In the genomic region with DNA sequence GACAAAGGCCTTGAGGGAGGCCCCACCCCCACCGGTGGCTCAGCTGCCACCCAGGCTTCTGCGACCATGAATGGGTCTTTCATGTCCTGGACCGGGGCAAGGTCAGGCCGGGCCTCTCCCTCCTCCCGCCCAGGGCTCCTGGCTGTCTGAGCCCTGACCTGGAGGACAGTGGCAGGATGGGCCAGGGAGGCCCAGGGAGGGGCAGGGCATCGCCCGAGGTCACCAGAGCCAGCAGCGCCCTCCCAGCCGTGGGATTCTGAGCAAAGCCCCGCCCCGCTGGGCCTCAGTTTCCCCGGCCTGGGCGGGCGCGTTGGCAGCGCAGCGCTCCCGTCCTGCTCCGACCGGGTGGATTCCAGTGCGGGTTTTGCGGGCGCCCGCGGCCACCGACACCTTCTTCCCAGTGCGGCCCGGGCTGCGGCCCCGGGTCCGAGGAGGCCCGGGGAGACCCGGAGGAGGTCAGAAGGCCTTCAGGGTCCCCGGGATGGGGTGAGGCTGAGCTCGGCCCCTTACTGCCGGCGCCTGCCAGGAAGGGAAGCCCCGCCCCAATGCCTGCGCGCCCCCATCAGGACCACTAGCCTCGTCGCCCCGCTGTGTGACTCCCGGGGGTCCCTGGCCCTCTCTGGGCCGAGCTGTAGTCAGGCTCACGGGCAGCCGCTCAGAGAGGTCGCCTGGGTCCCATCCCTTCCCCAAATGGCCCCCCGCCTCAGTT, we compare ENCODE assay signal across 8 cellular contexts. TPM values are rescaled to one million over a fixed set of nuclear protein-coding genes. Genes with fewer than 3 reads are reported as not detected.
A peak's percentile ranks its signal among the peaks of the same experiment; 100 is the strongest.
DNase-seq lines count a peak whose midpoint lies in the region; ATAC-seq, FAIRE-seq and TF ChIP-seq lines count a peak whose summit lies in the region.

No MANE protein-coding gene starts in this region.

- 0 to 2% (median 1%) methylated on average over 6 to 49 of the region's 49 CpGs for WGBS in adrenal gland, 4 donors
- WGBS in tibial nerve, 2 donors, result 0 to 5% methylated on average over 24 to 34 of the region's 49 CpGs

- H3K36me3 ChIP-seq in adrenal gland (replicated peaks in 1 of 2) (no peaks in the 10 kb centered on the region), kidney (ENCODE audit: control insufficient read depth in 1 of 2, insufficient read depth in 2 of 2, low read length in 2 of 2) (no peaks in the 10 kb centered on the region), tibial nerve (no peaks in the 10 kb centered on the region)

- TF ChIP-seq POLR2A in adrenal gland (IDR thresholded peaks at IDR 0.05) (peak in 1 of 2 donors; percentile 67), tibial nerve (IDR thresholded peaks at IDR 0.05) (no peak)

- peak; percentile 49 to 63 for DNase-seq in activated T-cell treated with anti-CD3 and anti-CD28 coated beads, Interleukin-2, amount 50 U/mL, for 48 hours
- DNase-seq in activated T-cell treated with anti-CD3 and anti-CD28 coated beads for 4 hours (no peak), adrenal gland (peak in 6 of 7 donors; percentile 50 to 78 (median 66)), kidney (peak; percentile 70), tibial nerve (ENCODE audit: low spot score in 2 of 2) (no peak), midbrain (lab: John Stamatoyannopoulos, UW) (no peak), kidney tubule cell (ENCODE audit: low spot score) (no peak)

- H3K4me1 ChIP-seq in adrenal gland (replicated peaks in 1 of 2) (peaks cover 13 to 21% of the 10 kb centered on the region in 2 donors), kidney (ENCODE audit: control insufficient read depth in 1 of 2, insufficient read depth in 1 of 2, low read depth in 1 of 2, low read length in 2 of 2) (no peaks in the 10 kb centered on the region), tibial nerve (peaks cover 0 to 35% (median 14%) of the 10 kb centered on the region in 4 donors)

- H3K4me3 ChIP-seq in adrenal gland, result peak overlapping the region in 2 of 4 donors; percentile 20 to 65
- peak overlapping the region in 1 of 2 donors; percentile 21 for H3K4me3 ChIP-seq in kidney (ENCODE audit: low read length in 2 of 2)
- H3K4me3 ChIP-seq in tibial nerve, result peak overlapping the region in 3 of 4 donors; percentile 16 to 44 (median 19)

- TF ChIP-seq CTCF in adrenal gland (IDR thresholded peaks at IDR 0.05) (no peak), kidney (IDR thresholded peaks at IDR 0.05; ENCODE audit: borderline replicate concordance, extremely low read depth, insufficient read depth) (no peak), tibial nerve (IDR thresholded peaks at IDR 0.05) (no peak)

- no peak for TF ChIP-seq EP300 in tibial nerve (IDR thresholded peaks at IDR 0.05)

- H3K27ac ChIP-seq in adrenal gland, result peak overlapping the region in 2 of 5 donors; percentile 40 to 53
- no peak overlapping the region for H3K27ac ChIP-seq in kidney (ENCODE audit: low read depth in 2 of 2, low read length in 2 of 2)
- no peak overlapping the region for H3K27ac ChIP-seq in tibial nerve

- no peak for FAIRE-seq in kidney (lab: Jason Lieb, UNC)

- no peak overlapping the region for H3K9ac ChIP-seq in kidney (ENCODE audit: low read length in 2 of 2)

- no peak for ATAC-seq in GM18517 (IDR thresholded peaks at IDR 0.05; ENCODE audit: unreplicated experiment)

- intact Hi-C loops in adrenal gland (cut with DNase I), result no loop called here
- intact Hi-C loops in kidney (cut with DNase I), result no loop called here

- H3K9me3 ChIP-seq in adrenal gland (replicated peaks in 1 of 3) (no peaks in the 10 kb centered on the region), kidney (ENCODE audit: control insufficient read depth in 1 of 2, low read length in 2 of 2) (no peaks in the 10 kb centered on the region), tibial nerve (no peaks in the 10 kb centered on the region)

- H3K27me3 ChIP-seq in adrenal gland (no peaks in the 10 kb centered on the region), tibial nerve (peaks cover 0 to 89% of the 10 kb centered on the region in 2 donors)

RNA-seq across cellular contexts. Expression of a gene that starts 24.6 kb away (rescaled TPM):
- total RNA-seq in adrenal gland, result 10 to 100 TPM; 12.9 to 59.2 (median 40.5) TPM
- polyA plus RNA-seq in adrenal gland, result 10 to 100 TPM in 2 of 3 donors, 1 to 10 TPM in 1; 3.1 to 19.8 (median 15.9) TPM
- total RNA-seq in kidney, result 17.7 TPM
- polyA plus RNA-seq in kidney (ENCODE audit: insufficient read depth, low read depth, low replicate concordance), result 2.6 TPM
- total RNA-seq in tibial nerve, result 10 to 100 TPM in 2 of 4 donors, 1 to 10 TPM in 2; 1.5 to 18.6 (median 7.4) TPM

RNA-seq across cellular contexts. Expression of a gene that starts 44.3 kb away (rescaled TPM):
- total RNA-seq in adrenal gland (10 to 100 TPM in 1 of 8 donors, 1 to 10 TPM in 5, under 1 TPM in 1, not detected in 1; 0.84 to 52.5 (median 3.9) TPM), kidney (26.4 TPM), tibial nerve (1 to 10 TPM in 3 of 4 donors, under 1 TPM in 1; 0.66 to 2.5 (median 1.4) TPM)
- polyA plus RNA-seq in adrenal gland (1 to 10 TPM in 2 of 3 donors, under 1 TPM in 1; 0.80 to 1.6 (median 1.2) TPM), kidney (ENCODE audit: insufficient read depth, low read depth, low replicate concordance) (2.2 TPM)

RNA-seq across cellular contexts. Expression of a gene that starts 49.1 kb away (rescaled TPM):
- total RNA-seq in adrenal gland (10 to 100 TPM in 4 of 8 donors, 1 to 10 TPM in 4; 1.5 to 47.6 (median 8.5) TPM), kidney (30.7 TPM), tibial nerve (10 to 100 TPM; 12.0 to 26.7 (median 19.1) TPM)
- polyA plus RNA-seq in adrenal gland (10 to 100 TPM in 1 of 3 donors, 1 to 10 TPM in 1, under 1 TPM in 1; 0.57 to 44.3 (median 9.0) TPM), kidney (ENCODE audit: insufficient read depth, low read depth, low replicate concordance) (21.2 TPM)

RNA-seq across cellular contexts. Expression of a gene that starts 55.2 kb away (rescaled TPM):
- 1 to 10 TPM; 3.9 to 8.1 (median 5.5) TPM for total RNA-seq in adrenal gland
- polyA plus RNA-seq in adrenal gland, result 10 to 100 TPM in 1 of 3 donors, 1 to 10 TPM in 2; 2.6 to 13.8 (median 5.8) TPM
- 11.5 TPM for total RNA-seq in kidney
- polyA plus RNA-seq in kidney (ENCODE audit: insufficient read depth, low read depth, low replicate concordance), result 16.0 TPM
- total RNA-seq in tibial nerve, result 1 to 10 TPM; 7.3 to 8.8 (median 8.4) TPM

Comparison
In these comparisons a context has a peak if more than half of its experiments do, and no peak if none do; other contexts are left out.
1. DNase-seq: peak in activated T-cell treated with anti-CD3 and anti-CD28 coated beads, Interleukin-2, amount 50 U/mL, for 48 hours (2 of 2), adrenal gland (6 of 7) and kidney (single experiment); none in activated T-cell treated with anti-CD3 and anti-CD28 coated beads for 4 hours (single experiment), tibial nerve (0 of 2), midbrain (single experiment) and kidney tubule cell (single experiment).